12 cellular contexts compared by ENCODE assay signal in genomic region chr10:131946321-131946751, GRCh38. TPM values are rescaled to one million over a fixed set of nuclear protein-coding genes. Genes with fewer than 3 reads are reported as not detected.
DNase-seq lines count a peak whose midpoint lies in the region; ATAC-seq, FAIRE-seq and TF ChIP-seq lines count a peak whose summit lies in the region.
"Had no signal": no experiment of that assay in that cellular context is flagged by ENCODE, and none has a peak within 500 bp of the region (broad histone marks: within the 10 kb centered on the region; RNA-seq: fewer than 3 reads in every experiment).

No MANE protein-coding gene starts in this region.

- peak overlapping the region; percentile 79 for H3K27ac ChIP-seq in SJSA1

- TF ChIP-seq CTCF in fibroblast of mammary gland (conservative IDR thresholded peaks at IDR 0.05; ENCODE audit: control insufficient read depth, insufficient read depth, low read depth, low read length): no peak

- H3K9me3 ChIP-seq in SJSA1 (replicated peaks): no peaks in the 10 kb centered on the region
- H3K9me3 ChIP-seq: HAP-1 had no signal

- peaks cover 46% of the 10 kb centered on the region for H3K4me1 ChIP-seq in SJSA1 (replicated peaks)
- H3K4me1 ChIP-seq: HAP-1 had no signal

- intact Hi-C loops in sciatic nerve (cut with DNase I): no loop called here

- FAIRE-seq in GM12892 (lab: Jason Lieb, UNC): no peak

- H3K36me3 ChIP-seq in SJSA1: peaks cover 67% of the 10 kb centered on the region

- no peaks in the 10 kb centered on the region for H3K27me3 ChIP-seq in SJSA1 (replicated peaks)

- no peak for TF ChIP-seq POLR2A in GM12892 (IDR thresholded peaks at IDR 0.05; ENCODE audit: low read depth, low read length)

- H3K4me3 ChIP-seq in SJSA1 (no peak overlapping the region), fibroblast of mammary gland (ENCODE audit: control insufficient read depth, low read depth, low read length) (no peak overlapping the region)
- H3K4me3 ChIP-seq: HAP-1 had no signal

- DNase-seq in EL (peak; percentile 92), SJSA1 (ENCODE audit: low read depth in 1 of 2, low spot score in 2 of 2) (peak; percentile 76 to 85), fibroblast of mammary gland (ENCODE audit: low read depth) (peak; percentile 88), sciatic nerve (ENCODE audit: low spot score) (peak; percentile 34), NCI-H1092 (lab: John Stamatoyannopoulos, UW) (no peak), NCI-H1417 treated with DMSO at 0.1 percent for 48 hours (lab: John Stamatoyannopoulos, UW) (no peak), GM12892 (ENCODE audit: insufficient read length) (no peak)
- DNase-seq: DND-41, NCI-H1417 had no signal

- ATAC-seq in sciatic nerve (no peak), GM18498 (IDR thresholded peaks at IDR 0.05; ENCODE audit: unreplicated experiment) (no peak)
- ATAC-seq: stimulated activated memory B cell treated with anti-CD40 and anti-IgM and Interleukin-4, amounts not matched to agents 10 μg/mL and 1 μg/mL and 100 μg/mL, for 72 hours had no signal

RNA-seq across cellular contexts. Expression of gene BNIP3, which starts 35.4 kb away (rescaled TPM):
- 145 and 166 TPM in 2 replicates for total RNA-seq in SJSA1 (2014; rRNA removed; shearing (Covaris generic))
- total RNA-seq in sciatic nerve: 37.9 TPM
- 99.0 TPM for polyA plus RNA-seq in GM12892 (2012; ENCODE audit: missing spikeins)

RNA-seq across cellular contexts. Expression of gene PPP2R2D, which starts 45.5 kb away (rescaled TPM):
- 25.2 and 29.2 TPM in 2 replicates for total RNA-seq in SJSA1 (2014; rRNA removed; shearing (Covaris generic))
- total RNA-seq in sciatic nerve: 30.1 TPM
- 24.1 TPM for polyA plus RNA-seq in GM12892 (2012; ENCODE audit: missing spikeins)

Comparison
In these comparisons a context has a peak if more than half of its experiments do, and no peak if none do; other contexts are left out.
1. DNase-seq: peak in EL (single experiment), SJSA1 (2 of 2), fibroblast of mammary gland (single experiment) and sciatic nerve (single experiment); none in NCI-H1092 (single experiment), NCI-H1417 treated with DMSO at 0.1 percent for 48 hours (single experiment) and GM12892 (single experiment).